Comparison of ENCODE assay signal across 8 cellular contexts in genomic region chr4:184382189-184382846, GRCh38.
DNase-seq lines count a peak whose midpoint lies in the region; ATAC-seq and TF ChIP-seq lines count a peak whose summit lies in the region.

No MANE protein-coding gene starts in this region.

- H3K23ac ChIP-seq in mesenchymal stem cell (ENCODE audit: low read length in 2 of 2) = no peak overlapping the region

- H3K79me1 ChIP-seq in mesenchymal stem cell (replicated peaks; ENCODE audit: low read length, poor library complexity, severe bottlenecking) = peaks cover 1% of the 10 kb centered on the region

- peaks cover 8 to 21% of the 10 kb centered on the region in 2 experiments for H3K36me3 ChIP-seq in mesenchymal stem cell (ENCODE audit: control insufficient read depth in 1 of 2, insufficient read depth in 2 of 2, low read depth in 1 of 2, low read length in 2 of 2)
- peaks cover 0 to 11% (median 0%) of the 10 kb centered on the region in 3 donors for H3K36me3 ChIP-seq in esophagus squamous epithelium

- peak; percentile 50 for DNase-seq in COLO668 (lab: John Stamatoyannopoulos, UW; ENCODE audit: unreplicated experiment)
- DNase-seq in RPMI8226 = peak; percentile 44
- peak; percentile 16 for DNase-seq in mesenchymal stem cell
- DNase-seq in esophagus squamous epithelium (lab: John Stamatoyannopoulos, UW) = no peak
- DNase-seq in NCI-H82 (lab: John Stamatoyannopoulos, UW) = no peak
- no peak for DNase-seq in UCSD-AML1 (lab: John Stamatoyannopoulos, UW; ENCODE audit: unreplicated experiment)
- DNase-seq in posterior cingulate gyrus = no peak

- H3K4me1 ChIP-seq in mesenchymal stem cell (ENCODE audit: control insufficient read depth, insufficient read depth, low read depth, low read length) (peaks cover 16% of the 10 kb centered on the region), esophagus squamous epithelium (peaks cover 30 to 52% (median 39%) of the 10 kb centered on the region in 3 donors)

- H2AK5ac ChIP-seq in mesenchymal stem cell (ENCODE audit: low read length, severe bottlenecking) = peak overlapping the region; percentile 69

- H3K9ac ChIP-seq in mesenchymal stem cell (ENCODE audit: low read length) = peak overlapping the region; percentile 87

- intact Hi-C loops in esophagus squamous epithelium (cut with DNase I) (no loop called here), posterior cingulate gyrus (cut with DNase I) (loop anchor here (10.0 kb wide), 2 partner anchors 92 to 118 kb away; partner anchors contain the start of gene IRF2)

- 55% methylated on average over 12 of the region's 12 CpGs for WGBS in mesenchymal stem cell
- WGBS in esophagus squamous epithelium, 2 donors = 47 to 55% methylated on average over 12 of the region's 12 CpGs

- TF ChIP-seq CTCF in esophagus squamous epithelium (IDR thresholded peaks at IDR 0.05) = no peak

- no peak overlapping the region for H3K14ac ChIP-seq in mesenchymal stem cell (ENCODE audit: low read length in 2 of 2)

- H2BK5ac ChIP-seq in mesenchymal stem cell (ENCODE audit: low read depth, low read length, poor library complexity, severe bottlenecking) = no peak overlapping the region

- no peak overlapping the region for H3K4me2 ChIP-seq in mesenchymal stem cell (ENCODE audit: low read length, poor library complexity, severe bottlenecking)

- peak overlapping the region; percentile 15 to 51 for H2BK12ac ChIP-seq in mesenchymal stem cell (ENCODE audit: low read length in 2 of 2)

- H3K9me3 ChIP-seq in mesenchymal stem cell (ENCODE audit: control insufficient read depth, low read length) (no peaks in the 10 kb centered on the region), esophagus squamous epithelium (no peaks in the 10 kb centered on the region)

- no peak overlapping the region for H3K18ac ChIP-seq in mesenchymal stem cell (ENCODE audit: low read depth in 1 of 2, low read length in 2 of 2)

- no peak for TF ChIP-seq POLR2A in esophagus squamous epithelium (IDR thresholded peaks at IDR 0.05)

- no peak overlapping the region for H4K8ac ChIP-seq in mesenchymal stem cell (ENCODE audit: low read length)

- H2BK15ac ChIP-seq in mesenchymal stem cell (ENCODE audit: low read depth, poor library complexity, severe bottlenecking) = peak overlapping the region; percentile 36

- no peak overlapping the region for H2BK120ac ChIP-seq in mesenchymal stem cell (ENCODE audit: low read depth, low read length)

- H3K4ac ChIP-seq in mesenchymal stem cell (ENCODE audit: low read depth in 1 of 2, low read length in 2 of 2) = peak overlapping the region in 1 of 2 experiments; percentile 47

- no peak overlapping the region for H2AFZ ChIP-seq in mesenchymal stem cell (ENCODE audit: low read depth, low read length)

- peak; percentile 32 for ATAC-seq in HG02571 (IDR thresholded peaks at IDR 0.05; ENCODE audit: unreplicated experiment)

- H3K27ac ChIP-seq in mesenchymal stem cell (ENCODE audit: low read length, poor library complexity, severe bottlenecking) (no peak overlapping the region), esophagus squamous epithelium (peak overlapping the region in 2 of 4 donors; percentile 88 to 94)

- peak overlapping the region; percentile 41 for H4K91ac ChIP-seq in mesenchymal stem cell (ENCODE audit: low read length)

- peak overlapping the region in 1 of 2 experiments; percentile 25 for H3K4me3 ChIP-seq in mesenchymal stem cell (ENCODE audit: insufficient read depth in 1 of 2, low read depth in 1 of 2, low read length in 2 of 2)
- no peak overlapping the region for H3K4me3 ChIP-seq in esophagus squamous epithelium

- H3K27me3 ChIP-seq in mesenchymal stem cell (ENCODE audit: control insufficient read depth in 1 of 2, insufficient read depth in 1 of 2, low read length in 2 of 2) (no peaks in the 10 kb centered on the region), esophagus squamous epithelium (no peaks in the 10 kb centered on the region)

Comparison
In these comparisons a context has a peak if more than half of its experiments do, and no peak if none do; other contexts are left out.
1. DNase-seq: peak in COLO668 (single experiment), RPMI8226 (single experiment) and mesenchymal stem cell (single experiment); none in esophagus squamous epithelium (single experiment), NCI-H82 (single experiment), UCSD-AML1 (single experiment) and posterior cingulate gyrus (0 of 10).